Comparison of ENCODE assay signal across 21 cellular contexts in the genomic region with DNA sequence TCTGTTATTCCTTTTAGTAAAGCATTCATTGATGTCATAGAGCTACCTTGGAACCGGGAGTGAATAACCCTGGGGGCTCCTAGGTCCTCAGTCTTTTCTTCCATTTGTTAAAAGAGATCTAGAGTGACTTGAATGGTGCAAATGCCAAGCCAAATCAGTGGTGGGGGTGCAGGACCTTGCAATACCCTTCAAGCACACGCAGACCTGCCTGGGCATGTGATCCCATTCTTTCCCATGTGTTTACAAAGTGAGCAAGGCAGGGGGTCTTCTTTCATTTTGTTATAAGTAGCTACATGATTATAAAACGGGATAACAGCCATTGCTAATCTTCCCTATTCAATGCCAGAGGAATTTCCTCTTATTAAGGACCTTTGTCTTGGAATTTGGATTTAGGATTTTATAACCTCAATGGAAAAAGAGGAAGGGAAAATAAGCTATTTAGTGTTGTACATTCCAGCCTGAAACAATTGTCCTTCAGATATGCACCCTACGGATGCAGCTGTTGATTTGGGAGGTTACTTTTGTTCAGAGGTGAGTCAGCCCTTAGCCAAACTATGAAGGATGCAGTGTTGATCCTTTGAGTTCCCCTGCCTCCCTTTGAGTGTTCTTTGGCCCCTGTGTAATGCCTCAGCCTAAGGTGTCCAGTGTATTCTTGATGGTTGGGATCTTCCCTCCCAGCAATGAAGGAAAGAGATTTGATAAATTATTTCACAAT.
DNase-seq lines count a peak whose midpoint lies in the region; ATAC-seq, FAIRE-seq and TF ChIP-seq lines count a peak whose summit lies in the region.
"Had no signal": no experiment of that assay in that cellular context is flagged by ENCODE, and none has a peak within 500 bp of the region (broad histone marks: within the 10 kb centered on the region; RNA-seq: fewer than 3 reads in every experiment).

No MANE protein-coding gene starts in this region.

- FAIRE-seq in astrocyte (lab: Jason Lieb, UNC), result peak; percentile 52
- FAIRE-seq: GM19239 had no signal

- H3K4me3 Mint-ChIP-seq in astrocyte (ENCODE audit: unreplicated experiment), result no peak overlapping the region
- no peak overlapping the region for H3K4me3 Mint-ChIP-seq in T-cell
- H3K4me3 Mint-ChIP-seq: CD14-positive monocyte had no signal

- no peaks in the 10 kb centered on the region for H3K27me3 Mint-ChIP-seq in astrocyte (ENCODE audit: low read depth, unreplicated experiment)
- H3K27me3 Mint-ChIP-seq in T-cell, result peaks cover 0 to 7% of the 10 kb centered on the region in 2 donors

- H3K9me3 Mint-ChIP-seq in astrocyte (ENCODE audit: unreplicated experiment) (no peaks in the 10 kb centered on the region), T-cell (no peaks in the 10 kb centered on the region)

- no peak for ATAC-seq in GM18520 (IDR thresholded peaks at IDR 0.05; ENCODE audit: unreplicated experiment)
- ATAC-seq in T-cell (replicated peaks in 1 of 4), result no peak

- H3K27ac ChIP-seq in HUES48 (ENCODE audit: low read depth, low read length) (peak overlapping the region; percentile 88), astrocyte (ENCODE audit: low read depth, low read length) (no peak overlapping the region)

- no peaks in the 10 kb centered on the region for H4K20me1 ChIP-seq in astrocyte (ENCODE audit: insufficient read depth, low read length)

- H3K36me3 Mint-ChIP-seq in astrocyte (ENCODE audit: low read depth, unreplicated experiment), result no peaks in the 10 kb centered on the region
- H3K36me3 Mint-ChIP-seq in T-cell, result no peaks in the 10 kb centered on the region
- H3K36me3 Mint-ChIP-seq: CD14-positive monocyte had no signal

- no peak overlapping the region for H3K4me2 ChIP-seq in astrocyte (ENCODE audit: low read length)

- H3K4me3 ChIP-seq in HUES48 (ENCODE audit: low read depth, low read length), result no peak overlapping the region
- H3K4me3 ChIP-seq in astrocyte (ENCODE audit: insufficient read depth, low read depth, low read length), result no peak overlapping the region

- H3K27me3 ChIP-seq in HUES48 (ENCODE audit: control insufficient read depth, insufficient read depth, low read length) (no peaks in the 10 kb centered on the region), astrocyte (ENCODE audit: insufficient read depth, low read length) (no peaks in the 10 kb centered on the region)

- CTCF ChIA-PET in T-cell (lab: Charles Lee), result interaction anchor here in 1 of 2 donors (0.6 kb wide), 1 partner anchor 253 kb away, joined by 3 read pairs; no protein-coding TSS in a partner anchor

- TF ChIP-seq CTCF in astrocyte (IDR thresholded peaks at IDR 0.05; ENCODE audit: insufficient read depth, low read depth, low read length), result no peak

- DNase-seq in astrocyte (ENCODE audit: low read depth) (no peak), iPS DF 4.7 (ENCODE audit: extremely low read depth, low spot score) (peak; percentile 30), glomerular visceral epithelial cell (ENCODE audit: extremely low spot score) (no peak), NCI-H748 (lab: John Stamatoyannopoulos, UW; ENCODE audit: unreplicated experiment) (no peak), T-cell (no peak)
- DNase-seq: ACHN, AML-193, COR-L47, DMS153, Karpas-422, MM.1S, NCI-H1092 treated with DMSO at 0.1 percent for 48 hours, NCI-H2081 treated with DMSO at 0.1 percent for 48 hours, NCI-H226, NCI-H526 treated with DMSO at 0.1 percent for 48 hours, RPMI8226, SIG-M5 had no signal

- no peaks in the 10 kb centered on the region for H3K79me2 ChIP-seq in astrocyte (ENCODE audit: insufficient read depth, low read length)

- H3K9me3 ChIP-seq in HUES48 (ENCODE audit: control insufficient read depth, insufficient read depth, low read length) (no peaks in the 10 kb centered on the region), astrocyte (ENCODE audit: insufficient read depth, low read depth, low read length) (no peaks in the 10 kb centered on the region)

- no peak overlapping the region for H2AFZ ChIP-seq in astrocyte (ENCODE audit: low read depth, low read length)

- H3K4me1 Mint-ChIP-seq in astrocyte (ENCODE audit: low read depth, unreplicated experiment) (no peaks in the 10 kb centered on the region), T-cell (no peaks in the 10 kb centered on the region)

- no peak overlapping the region for H3K9ac ChIP-seq in HUES48 (ENCODE audit: low read depth, low read length)
- H3K9ac ChIP-seq in astrocyte (ENCODE audit: low read length), result no peak overlapping the region

- H3K4me1 ChIP-seq in HUES48 (ENCODE audit: control insufficient read depth, insufficient read depth, low read length) (peaks cover 45% of the 10 kb centered on the region), astrocyte (ENCODE audit: insufficient read depth, low read length) (no peaks in the 10 kb centered on the region)

- POLR2A ChIA-PET in T-cell (lab: Charles Lee), result no interaction called here

- H3K36me3 ChIP-seq in HUES48 (ENCODE audit: control insufficient read depth, insufficient read depth, low read length) (peaks cover 32% of the 10 kb centered on the region), astrocyte (ENCODE audit: insufficient read depth, low read length) (no peaks in the 10 kb centered on the region)

- H3K27ac Mint-ChIP-seq in astrocyte (ENCODE audit: unreplicated experiment) (no peak overlapping the region), T-cell (no peak overlapping the region)
- H3K27ac Mint-ChIP-seq: CD14-positive monocyte had no signal
